18 cellular contexts compared by ENCODE assay signal in genomic region chr5:83865579-83865978, GRCh38.
A peak's percentile ranks its signal among the peaks of the same experiment; 100 is the strongest.
DNase-seq lines count a peak whose midpoint lies in the region; ATAC-seq and TF ChIP-seq lines count a peak whose summit lies in the region.
"Had no signal": no experiment of that assay in that cellular context is flagged by ENCODE, and none has a peak within 500 bp of the region (broad histone marks: within the 10 kb centered on the region; RNA-seq: fewer than 3 reads in every experiment).

No MANE protein-coding gene starts in this region.

- H3K27me3 ChIP-seq in CD4-positive, alpha-beta memory T cell (ENCODE audit: insufficient read depth, low read length), result no peaks in the 10 kb centered on the region
- H3K27me3 ChIP-seq in PC-9 (ENCODE audit: insufficient read depth, low read depth), result no peaks in the 10 kb centered on the region
- H3K27me3 ChIP-seq: BE2C, BLaER1 had no signal

- POLR2A ChIA-PET in CD4-positive, alpha-beta memory T cell (lab: Charles Lee; ENCODE audit: partially characterized antibody), result no interaction called here
- POLR2A ChIA-PET in PC-9 (lab: Charles Lee; ENCODE audit: unreplicated experiment), result no interaction called here

- no peaks in the 10 kb centered on the region for H4K20me1 ChIP-seq in PC-9 (ENCODE audit: insufficient read depth)
- H4K20me1 ChIP-seq: BLaER1 had no signal

- ATAC-seq in GM18907 (IDR thresholded peaks at IDR 0.05; ENCODE audit: unreplicated experiment) (peak; percentile 52), HG03097 (IDR thresholded peaks at IDR 0.05; ENCODE audit: low FRiP score, unreplicated experiment) (no peak)
- ATAC-seq: CD8-positive, alpha-beta T cell had no signal

- no peaks in the 10 kb centered on the region for H3K27me3 Mint-ChIP-seq in CD4-positive, alpha-beta memory T cell

- no peaks in the 10 kb centered on the region for H3K4me1 ChIP-seq in CD4-positive, alpha-beta memory T cell (ENCODE audit: insufficient read depth, low read length)
- H3K4me1 ChIP-seq in PC-9 (replicated peaks; ENCODE audit: insufficient read depth), result no peaks in the 10 kb centered on the region
- H3K4me1 ChIP-seq: BE2C, BLaER1, Caco-2 had no signal

- H3K9me3 Mint-ChIP-seq in CD4-positive, alpha-beta memory T cell, result peaks cover 0 to 5% (median 2%) of the 10 kb centered on the region in 8 donors
- H3K9me3 Mint-ChIP-seq: CD8-positive, alpha-beta T cell had no signal

- no peak overlapping the region for H2AFZ ChIP-seq in PC-9

- H3K4me1 Mint-ChIP-seq in CD4-positive, alpha-beta memory T cell, result no peaks in the 10 kb centered on the region
- H3K4me1 Mint-ChIP-seq: CD14-positive monocyte; CD4-positive, CD25-positive, alpha-beta regulatory T cell had no signal

- no peaks in the 10 kb centered on the region for H3K9me3 ChIP-seq in CD4-positive, alpha-beta memory T cell (ENCODE audit: control insufficient read depth in 1 of 2, low read length in 2 of 2)
- H3K9me3 ChIP-seq in PC-9 (ENCODE audit: insufficient read depth, low read depth), result no peaks in the 10 kb centered on the region
- H3K9me3 ChIP-seq: BE2C, BLaER1, Caco-2 had no signal

- H3K36me3 Mint-ChIP-seq in CD4-positive, alpha-beta memory T cell, result no peaks in the 10 kb centered on the region
- H3K36me3 Mint-ChIP-seq: CD14-positive monocyte; CD4-positive, CD25-positive, alpha-beta regulatory T cell; CD8-positive, alpha-beta T cell had no signal

- BruUV-seq in PC-9 (replicated peaks; lab: Mats Ljungman, UMichigan), result no TSS peak

- DNase-seq in NCI-H69 (lab: John Stamatoyannopoulos, UW) (peak; percentile 9), fibroblast of the aortic adventitia (ENCODE audit: low read depth) (peak; percentile 2), PC-9 (no peak)
- no peak for DNase-seq in CD4-positive, alpha-beta memory T cell
- DNase-seq: 8988T; ACHN; BE2C; C1 segment of cervical spinal cord; Caco-2; Calu3; CD4-positive, CD25-positive, alpha-beta regulatory T cell; CD8-positive, alpha-beta T cell; DMS79 treated with DMSO at 0.1 percent for 48 hours; GF-D8 had no signal

- no peaks in the 10 kb centered on the region for H3K79me2 ChIP-seq in PC-9 (ENCODE audit: low read depth)

- H3K4me3 ChIP-seq in fibroblast of the aortic adventitia (ENCODE audit: low read depth, low read length) (no peak overlapping the region), PC-9 (no peak overlapping the region)
- H3K4me3 ChIP-seq in CD4-positive, alpha-beta memory T cell (ENCODE audit: low read length in 2 of 2), result no peak overlapping the region
- H3K4me3 ChIP-seq: BLaER1 had no signal

- CTCF ChIA-PET in CD4-positive, alpha-beta memory T cell (lab: Charles Lee; ENCODE audit: partially characterized antibody), result no interaction called here
- CTCF ChIA-PET in PC-9 (lab: Charles Lee), result no interaction called here

- H3K27ac Mint-ChIP-seq in CD4-positive, alpha-beta memory T cell, result no peak overlapping the region
- H3K27ac Mint-ChIP-seq: CD14-positive monocyte; CD4-positive, CD25-positive, alpha-beta regulatory T cell; CD8-positive, alpha-beta T cell had no signal

- H3K27ac ChIP-seq in CD4-positive, alpha-beta memory T cell (ENCODE audit: low read depth, low read length), result no peak overlapping the region
- H3K27ac ChIP-seq in PC-9, result no peak overlapping the region
- H3K27ac ChIP-seq: BLaER1 had no signal

- H3K4me2 ChIP-seq in PC-9, result no peak overlapping the region
- H3K4me2 ChIP-seq: BLaER1 had no signal

- no peaks in the 10 kb centered on the region for H3F3A ChIP-seq in PC-9 (ENCODE audit: insufficient read depth, low read depth)

- no peaks in the 10 kb centered on the region for H3K9me2 ChIP-seq in PC-9 (ENCODE audit: insufficient read depth)

- no peaks in the 10 kb centered on the region for H3K36me3 ChIP-seq in CD4-positive, alpha-beta memory T cell (ENCODE audit: insufficient read depth, low read length)
- no peaks in the 10 kb centered on the region for H3K36me3 ChIP-seq in PC-9 (ENCODE audit: low read depth)
- H3K36me3 ChIP-seq: BE2C, BLaER1 had no signal

- no peak for TF ChIP-seq CTCF in fibroblast of the aortic adventitia (IDR thresholded peaks at IDR 0.05; ENCODE audit: insufficient read depth, low read length)
- no peak for TF ChIP-seq CTCF in PC-9 (conservative IDR thresholded peaks at IDR 0.05)

- H3K4me3 Mint-ChIP-seq in CD4-positive, alpha-beta memory T cell, result no peak overlapping the region
- H3K4me3 Mint-ChIP-seq: CD14-positive monocyte; CD4-positive, CD25-positive, alpha-beta regulatory T cell; CD8-positive, alpha-beta T cell had no signal

- intact Hi-C loops in CD4-positive, alpha-beta memory T cell (cut with micrococcal nuclease), result no loop called here
- intact Hi-C loops in PC-9 (cut with micrococcal nuclease; ENCODE audit: unreplicated experiment), result no loop called here

Comparison
In these comparisons a context has a peak if more than half of its experiments do, and no peak if none do; other contexts are left out.
1. DNase-seq: peak in NCI-H69 (single experiment) and fibroblast of the aortic adventitia (single experiment); none in CD4-positive, alpha-beta memory T cell (0 of 5) and PC-9 (0 of 2).